ENCODE assay signal across 24 cellular contexts in the genomic region with DNA sequence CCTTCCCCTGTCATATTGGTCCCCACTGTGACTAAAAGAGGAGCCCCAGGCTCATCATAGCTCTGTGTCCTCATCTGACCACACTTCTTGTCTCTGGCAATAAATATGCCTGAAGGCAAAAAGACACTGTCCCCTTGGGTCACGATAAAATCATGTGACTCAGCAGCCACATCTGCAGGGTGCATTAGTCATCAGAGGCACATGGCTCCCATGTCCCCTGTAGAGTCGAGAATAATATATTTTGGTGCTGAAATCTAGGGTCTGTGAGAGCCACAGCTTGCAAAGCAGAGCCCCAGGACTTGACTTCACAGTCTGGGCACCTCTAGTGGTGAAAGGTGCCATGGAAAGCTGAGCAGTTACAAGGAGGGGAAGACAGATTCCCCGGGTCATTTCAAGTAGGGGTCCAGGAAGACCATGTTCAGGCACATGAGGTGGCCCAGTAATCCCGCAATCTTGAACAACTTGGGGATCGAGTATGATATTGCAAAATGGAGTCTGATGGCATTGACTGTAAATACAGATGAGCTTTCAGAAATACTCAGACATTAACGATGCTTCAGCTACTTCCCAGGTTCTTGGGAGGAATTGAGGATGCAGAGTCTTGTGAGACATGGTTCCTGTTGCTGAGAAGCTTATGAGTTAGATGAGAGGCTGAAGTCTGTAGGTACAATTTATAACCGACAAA.
A peak's percentile ranks its signal among the peaks of the same experiment; 100 is the strongest.
DNase-seq lines count a peak whose midpoint lies in the region; ATAC-seq, FAIRE-seq and TF ChIP-seq lines count a peak whose summit lies in the region.
"Had no signal": no experiment of that assay in that cellular context is flagged by ENCODE, and none has a peak within 500 bp of the region (broad histone marks: within the 10 kb centered on the region; RNA-seq: fewer than 3 reads in every experiment).

No MANE protein-coding gene starts in this region.

- no peak overlapping the region for H3K27ac Mint-ChIP-seq in activated T-cell treated with anti-CD3 and anti-CD28 coated beads, Interleukin-2, amount 50 U/mL, for 24 hours
- H3K27ac Mint-ChIP-seq: natural killer cell had no signal

- no peaks in the 10 kb centered on the region for H3K36me3 ChIP-seq in mammary epithelial cell (ENCODE audit: insufficient read depth, low read length)
- H3K36me3 ChIP-seq: vagina had no signal

- in situ Hi-C loops in mammary epithelial cell (cut with MboI; ENCODE audit: low sequenced_read_pairs in 2 of 2) = no loop called here

- CTCF ChIA-PET in mammary epithelial cell (lab: Charles Lee; ENCODE audit: low non-redundant PET) = no interaction called here

- no peaks in the 10 kb centered on the region for H3K27me3 ChIP-seq in mammary epithelial cell (ENCODE audit: insufficient read depth, low read length)
- H3K27me3 ChIP-seq: vagina had no signal

- no peak overlapping the region for H3K9ac ChIP-seq in mammary epithelial cell (ENCODE audit: insufficient read depth, low read length)
- H3K9ac ChIP-seq: parathyroid adenoma had no signal

- peaks cover 43% of the 10 kb centered on the region for H3K79me2 ChIP-seq in mammary epithelial cell (ENCODE audit: insufficient read depth, low read length)
- H3K79me2 ChIP-seq: hepatocyte, parathyroid adenoma had no signal

- H3K4me3 Mint-ChIP-seq in activated T-cell treated with anti-CD3 and anti-CD28 coated beads, Interleukin-2, amount 50 U/mL, for 24 hours = no peak overlapping the region
- H3K4me3 Mint-ChIP-seq: natural killer cell had no signal

- no peaks in the 10 kb centered on the region for H3K27me3 Mint-ChIP-seq in activated T-cell treated with anti-CD3 and anti-CD28 coated beads, Interleukin-2, amount 50 U/mL, for 24 hours

- no peak overlapping the region for H3K4me2 ChIP-seq in mammary epithelial cell (ENCODE audit: insufficient read depth, low read depth, low read length)
- H3K4me2 ChIP-seq: hepatocyte had no signal

- no peaks in the 10 kb centered on the region for H4K20me1 ChIP-seq in mammary epithelial cell (ENCODE audit: insufficient read depth, low read length)

- BruUV-seq in mammary epithelial cell (replicated peaks; lab: Mats Ljungman, UMichigan) = no TSS peak

- no peak overlapping the region for H3K4me3 ChIP-seq in mammary epithelial cell (replicated peaks in 1 of 3; ENCODE audit: insufficient read depth in 1 of 3, low read depth in 2 of 3, low read length in 3 of 3)
- H3K4me3 ChIP-seq: hepatocyte, SK-N-MC, vagina had no signal

- DNase-seq in A172 (ENCODE audit: low spot score) (peak; percentile 77), ELR (ENCODE audit: low read depth) (peak; percentile 42), NCI-H2227 (lab: John Stamatoyannopoulos, UW; ENCODE audit: unreplicated experiment) (peak; percentile 59), mammary epithelial cell (peak; percentile 12), GM19239 (ENCODE audit: insufficient read length, low spot score) (no peak), omental fat pad (ENCODE audit: low spot score) (no peak), GM12891 (ENCODE audit: insufficient read length, low spot score) (no peak)
- DNase-seq in activated T-cell treated with anti-CD3 and anti-CD28 coated beads, Interleukin-2, amount 50 U/mL, for 24 hours = no peak
- DNase-seq: activated CD4-positive, alpha-beta T cell treated with anti-CD3 and anti-CD28 coated beads for 48 hours; activated CD8-positive, alpha-beta memory T cell treated with anti-CD3 and anti-CD28 coated beads, Interleukin-2, amount 50 U/mL, for 4 hours; activated gamma-delta T cell; cerebellar nuclear complex; kidney; mesenchymal stem cell; MM.1S; natural killer cell; NCI-H2081 treated with DMSO at 0.1 percent for 48 hours; NCI-H524; stimulated activated CD4-positive, alpha-beta T cell treated with anti-CD3 and anti-CD28 coated beads, Interleukin-2, amount 100 ng/mL, for 48 hours had no signal

- no peaks in the 10 kb centered on the region for H3K9me3 Mint-ChIP-seq in activated T-cell treated with anti-CD3 and anti-CD28 coated beads, Interleukin-2, amount 50 U/mL, for 24 hours

- no peak overlapping the region for H2AFZ ChIP-seq in mammary epithelial cell (ENCODE audit: low read depth, low read length)
- H2AFZ ChIP-seq: hepatocyte, parathyroid adenoma had no signal

- H3K27ac ChIP-seq in mammary epithelial cell (ENCODE audit: insufficient read depth, low read depth, low read length) = no peak overlapping the region
- H3K27ac ChIP-seq: hepatocyte, parathyroid adenoma, SK-N-MC, vagina had no signal

- ATAC-seq in omental fat pad (ENCODE audit: low FRiP score) = no peak
- ATAC-seq: HepG2 had no signal

- TF ChIP-seq CTCF in mammary epithelial cell (conservative IDR thresholded peaks at IDR 0.05 in 1 of 2, IDR thresholded peaks at IDR 0.05 in 1 of 2; ENCODE audit: extremely low read depth in 1 of 2, insufficient read depth in 1 of 2, low read depth in 1 of 2, low read length in 2 of 2) (peak; percentile 8 to 11), omental fat pad (IDR thresholded peaks at IDR 0.05) (no peak)

- intact Hi-C loops in mammary epithelial cell (cut with micrococcal nuclease) = no loop called here

- FAIRE-seq in GM19239 (lab: Jason Lieb, UNC) (no peak), GM12891 (lab: Jason Lieb, UNC) (no peak)
- FAIRE-seq: HepG2, kidney had no signal

- H3K4me1 Mint-ChIP-seq in activated T-cell treated with anti-CD3 and anti-CD28 coated beads, Interleukin-2, amount 50 U/mL, for 24 hours (ENCODE audit: low read depth) = no peaks in the 10 kb centered on the region
- H3K4me1 Mint-ChIP-seq: natural killer cell had no signal

- H3K36me3 Mint-ChIP-seq in activated T-cell treated with anti-CD3 and anti-CD28 coated beads, Interleukin-2, amount 50 U/mL, for 24 hours (ENCODE audit: low read depth) = no peaks in the 10 kb centered on the region
- H3K36me3 Mint-ChIP-seq: natural killer cell had no signal

- WGBS in mammary epithelial cell (ENCODE audit: low coverage, missing lambda C conversion rate) = 84% methylated on average over 6 of the region's 7 CpGs

- dilution Hi-C loops in mammary epithelial cell (cut with HindIII; ENCODE audit: low sequenced_read_pairs) = no loop called here

- H3K4me1 ChIP-seq in mammary epithelial cell (ENCODE audit: insufficient read depth, low read length) = no peaks in the 10 kb centered on the region
- H3K4me1 ChIP-seq: parathyroid adenoma, vagina had no signal

- no peaks in the 10 kb centered on the region for H3K9me3 ChIP-seq in mammary epithelial cell (replicated peaks; ENCODE audit: insufficient read depth, low read length)
- H3K9me3 ChIP-seq: vagina had no signal

- no peak for TF ChIP-seq POLR2A in GM12891 (IDR thresholded peaks at IDR 0.05; ENCODE audit: low read depth, low read length)

TF ChIP-seq in GM12891, 5 proteins besides CTCF, POLR2A, EP300 and RAD21:
- TF ChIP-seq PAX5 (IDR thresholded peaks at IDR 0.05; ENCODE audit: insufficient read depth, low read length, severe bottlenecking) = no peak
- TF ChIP-seq POU2F2 (IDR thresholded peaks at IDR 0.05; ENCODE audit: low read depth, low read length) = no peak

Comparison
In these comparisons a context has a peak if more than half of its experiments do, and no peak if none do; other contexts are left out.
1. DNase-seq: peak in A172 (single experiment), ELR (single experiment), NCI-H2227 (single experiment) and mammary epithelial cell (single experiment); none in GM19239 (single experiment), omental fat pad (single experiment), GM12891 (single experiment) and activated T-cell treated with anti-CD3 and anti-CD28 coated beads, Interleukin-2, amount 50 U/mL, for 24 hours (single experiment).
2. CTCF ChIP-seq: peak in mammary epithelial cell (2 of 2); none in omental fat pad (0 of 3).